In genomic region chr11:48005133-48005532, GRCh38 we compare ENCODE assay signal across 10 cellular contexts. TPM values are rescaled to one million over a fixed set of nuclear protein-coding genes. Genes with fewer than 3 reads are reported as not detected.
DNase-seq lines count a peak whose midpoint lies in the region; ATAC-seq and TF ChIP-seq lines count a peak whose summit lies in the region.
"Had no signal": no experiment of that assay in that cellular context is flagged by ENCODE, and none has a peak within 500 bp of the region (broad histone marks: within the 10 kb centered on the region; RNA-seq: fewer than 3 reads in every experiment).

No MANE protein-coding gene starts in this region.

- TF ChIP-seq EP300 in stomach (IDR thresholded peaks at IDR 0.05): no peak

- H3K9me3 ChIP-seq in stomach: no peaks in the 10 kb centered on the region

- no peaks in the 10 kb centered on the region for H3K9me3 Mint-ChIP-seq in activated CD8-positive, alpha-beta memory T cell treated with anti-CD3 and anti-CD28 coated beads, Interleukin-2, amount 10 ng/mL, durations not matched to agents 7 days and 5 days (ENCODE audit: low read depth)
- no peaks in the 10 kb centered on the region for H3K9me3 Mint-ChIP-seq in activated T-cell treated with anti-CD3 and anti-CD28 coated beads, Interleukin-2, amount 50 U/mL, for 4 hours
- no peaks in the 10 kb centered on the region for H3K9me3 Mint-ChIP-seq in glutamatergic neuron (ENCODE audit: unreplicated experiment)
- H3K9me3 Mint-ChIP-seq: nephron had no signal

- no peak for TF ChIP-seq POLR2A in stomach (IDR thresholded peaks at IDR 0.05)

- no peaks in the 10 kb centered on the region for H3K27me3 Mint-ChIP-seq in activated CD8-positive, alpha-beta memory T cell treated with anti-CD3 and anti-CD28 coated beads, Interleukin-2, amount 10 ng/mL, durations not matched to agents 7 days and 5 days
- H3K27me3 Mint-ChIP-seq in activated T-cell treated with anti-CD3 and anti-CD28 coated beads, Interleukin-2, amount 50 U/mL, for 4 hours (ENCODE audit: low read depth): no peaks in the 10 kb centered on the region
- H3K27me3 Mint-ChIP-seq in glutamatergic neuron (ENCODE audit: unreplicated experiment): peaks cover 9% of the 10 kb centered on the region

- no peak for TF ChIP-seq CTCF in glutamatergic neuron (IDR thresholded peaks at IDR 0.05; ENCODE audit: partially characterized antibody, unreplicated experiment)
- TF ChIP-seq CTCF in stomach (IDR thresholded peaks at IDR 0.05): no peak
- no peak for TF ChIP-seq CTCF in GM13976 (IDR thresholded peaks at IDR 0.05; ENCODE audit: borderline replicate concordance, control extremely low read depth, extremely low read depth, insufficient read depth, missing control alignments)
- TF ChIP-seq CTCF in GM13977 (IDR thresholded peaks at IDR 0.05; ENCODE audit: extremely low read depth, insufficient read depth, missing control alignments): no peak

- H3K36me3 ChIP-seq in stomach: no peaks in the 10 kb centered on the region

- no peak overlapping the region for H3K4me3 ChIP-seq in stomach

- H3K36me3 Mint-ChIP-seq in activated CD8-positive, alpha-beta memory T cell treated with anti-CD3 and anti-CD28 coated beads, Interleukin-2, amount 10 ng/mL, durations not matched to agents 7 days and 5 days: peaks cover 17% of the 10 kb centered on the region
- H3K36me3 Mint-ChIP-seq in activated T-cell treated with anti-CD3 and anti-CD28 coated beads, Interleukin-2, amount 50 U/mL, for 4 hours (ENCODE audit: insufficient read depth): no peaks in the 10 kb centered on the region
- H3K36me3 Mint-ChIP-seq in glutamatergic neuron (ENCODE audit: unreplicated experiment): no peaks in the 10 kb centered on the region

- H3K4me1 Mint-ChIP-seq in activated CD8-positive, alpha-beta memory T cell treated with anti-CD3 and anti-CD28 coated beads, Interleukin-2, amount 10 ng/mL, durations not matched to agents 7 days and 5 days: peaks cover 87% of the 10 kb centered on the region
- peaks cover 82% of the 10 kb centered on the region for H3K4me1 Mint-ChIP-seq in activated T-cell treated with anti-CD3 and anti-CD28 coated beads, Interleukin-2, amount 50 U/mL, for 4 hours (ENCODE audit: low read depth)
- H3K4me1 Mint-ChIP-seq in glutamatergic neuron (ENCODE audit: low read depth, unreplicated experiment): peaks cover 10% of the 10 kb centered on the region

- H3K27me3 ChIP-seq in stomach: no peaks in the 10 kb centered on the region

- peaks cover 39 to 98% (median 65%) of the 10 kb centered on the region in 4 donors for H3K4me1 ChIP-seq in stomach

- peak overlapping the region; percentile 11 to 78 (median 61) for H3K27ac ChIP-seq in stomach

- CTCF ChIA-PET in activated CD8-positive, alpha-beta memory T cell treated with anti-CD3 and anti-CD28 coated beads, Interleukin-2, amount 10 ng/mL, durations not matched to agents 7 days and 5 days (lab: Charles Lee): interaction anchor here (1.0 to 5.6 kb wide), 6 partner anchors 9 to 71 kb away, joined by 5 to 31 read pairs (median 17); no protein-coding TSS in a partner anchor

- DNase-seq in activated CD8-positive, alpha-beta memory T cell treated with anti-CD3 and anti-CD28 coated beads, Interleukin-2, amount 10 ng/mL, durations not matched to agents 7 days and 5 days: no peak
- no peak for DNase-seq in activated CD8-positive, alpha-beta memory T cell treated with anti-CD3 and anti-CD28 coated beads, Interleukin-2, amount 50 U/mL, for 48 hours
- peak; percentile 40 for DNase-seq in activated T-cell treated with anti-CD3 and anti-CD28 coated beads, Interleukin-2, amount 50 U/mL, for 4 hours
- DNase-seq in glutamatergic neuron (no peak), stomach (no peak), GM13976 (ENCODE audit: low spot score) (no peak), GM13977 (ENCODE audit: low spot score) (no peak), Ammon's horn (ENCODE audit: low spot score) (no peak)
- DNase-seq: NCI-H2081 treated with DMSO at 0.1 percent for 48 hours had no signal

- peak overlapping the region; percentile 65 for H3K4me3 Mint-ChIP-seq in activated CD8-positive, alpha-beta memory T cell treated with anti-CD3 and anti-CD28 coated beads, Interleukin-2, amount 10 ng/mL, durations not matched to agents 7 days and 5 days
- H3K4me3 Mint-ChIP-seq in activated T-cell treated with anti-CD3 and anti-CD28 coated beads, Interleukin-2, amount 50 U/mL, for 4 hours: peak overlapping the region; percentile 70
- no peak overlapping the region for H3K4me3 Mint-ChIP-seq in glutamatergic neuron (ENCODE audit: unreplicated experiment)
- H3K4me3 Mint-ChIP-seq: nephron had no signal

- H3K27ac Mint-ChIP-seq in activated CD8-positive, alpha-beta memory T cell treated with anti-CD3 and anti-CD28 coated beads, Interleukin-2, amount 10 ng/mL, durations not matched to agents 7 days and 5 days: peak overlapping the region; percentile 99
- peak overlapping the region; percentile 54 for H3K27ac Mint-ChIP-seq in glutamatergic neuron (ENCODE audit: unreplicated experiment)

- in situ Hi-C loops in GM13976 (cut with MboI; ENCODE audit: low sequenced_read_pairs, unreplicated experiment) (no loop called here), GM13977 (cut with MboI; ENCODE audit: low pct_unique_long_range_greater_than_20kb, low sequenced_read_pairs, unreplicated experiment) (no loop called here)

- WGBS in stomach, 5 donors: 43 to 62% (median 45%) methylated on average over 4 of the region's 4 CpGs

- no peak for ATAC-seq in activated CD8-positive, alpha-beta memory T cell treated with anti-CD3 and anti-CD28 coated beads, Interleukin-2, amount 10 ng/mL, durations not matched to agents 7 days and 5 days
- peak; percentile 6 to 8 for ATAC-seq in activated T-cell treated with anti-CD3 and anti-CD28 coated beads, Interleukin-2, amount 50 U/mL, for 4 hours

- intact Hi-C loops in stomach (cut with DNase I; ENCODE audit: low total_unique reads): no loop called here

RNA-seq across cellular contexts. Expression of gene PTPRJ, which starts 24.8 kb away (rescaled TPM):
- 10 to 100 TPM; 74.3 to 80.5 TPM for total RNA-seq in activated CD8-positive, alpha-beta memory T cell treated with anti-CD3 and anti-CD28 coated beads, Interleukin-2, amount 10 ng/mL, durations not matched to agents 7 days and 5 days
- 10 to 100 TPM; 13.8 to 22.3 (median 19.0) TPM for total RNA-seq in activated T-cell treated with anti-CD3 and anti-CD28 coated beads, Interleukin-2, amount 50 U/mL, for 4 hours
- total RNA-seq in glutamatergic neuron (ENCODE audit: unreplicated experiment): 2.4 TPM
- 100 to 1,000 TPM in 1 of 5 donors, 10 to 100 TPM in 3, 1 to 10 TPM in 1; 4.7 to 351 (median 44.3) TPM for total RNA-seq in stomach
- polyA plus RNA-seq in stomach: 1 to 10 TPM; 2.6 to 6.0 (median 3.2) TPM
